18 cellular contexts compared by ENCODE assay signal in the genomic region with DNA sequence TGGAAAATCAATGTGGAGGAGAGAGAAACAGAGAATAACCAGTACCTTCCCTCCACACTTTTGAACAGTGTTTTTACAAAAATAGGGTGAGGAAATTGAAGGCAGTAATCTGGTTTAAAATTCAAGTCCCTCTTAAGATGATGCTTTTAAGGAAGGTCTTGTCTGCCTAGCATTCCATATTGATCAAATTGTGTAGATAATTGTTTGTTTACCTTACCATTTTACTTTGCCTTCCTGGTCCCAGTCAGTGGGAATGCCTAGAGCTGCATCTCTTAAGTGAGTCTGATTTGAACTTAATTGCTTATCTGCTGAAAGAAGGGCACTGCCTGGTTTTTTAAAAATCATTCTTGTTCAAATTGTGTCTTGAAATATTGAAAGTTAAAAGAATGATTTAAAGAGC. TPM values are rescaled to one million over a fixed set of nuclear protein-coding genes. Genes with fewer than 3 reads are reported as not detected.
DNase-seq lines count a peak whose midpoint lies in the region; ATAC-seq, FAIRE-seq and TF ChIP-seq lines count a peak whose summit lies in the region.
"Had no signal": no experiment of that assay in that cellular context is flagged by ENCODE, and none has a peak within 500 bp of the region (broad histone marks: within the 10 kb centered on the region; RNA-seq: fewer than 3 reads in every experiment).

No MANE protein-coding gene starts in this region.

- peaks cover 13% of the 10 kb centered on the region for H3K4me1 Mint-ChIP-seq in astrocyte (ENCODE audit: low read depth, unreplicated experiment)

- H3K4me1 ChIP-seq in A549 (0 out of 3 replicates have a peak, but pooled peaks cover 7% of the 10 kb centered on the region), astrocyte (ENCODE audit: insufficient read depth, low read length) (peaks cover 12% of the 10 kb centered on the region), smooth muscle cell (ENCODE audit: low read depth) (no peaks in the 10 kb centered on the region)

- no peaks in the 10 kb centered on the region for H3F3A ChIP-seq in smooth muscle cell (ENCODE audit: low read depth)

- H3K4me3 ChIP-seq in A549 (no peak overlapping the region), astrocyte (ENCODE audit: insufficient read depth, low read depth, low read length) (no peak overlapping the region), smooth muscle cell (no peak overlapping the region)
- H3K4me3 ChIP-seq: GM23338 had no signal

- H3K9ac ChIP-seq in astrocyte (ENCODE audit: low read length) (no peak overlapping the region), smooth muscle cell (ENCODE audit: low read depth) (no peak overlapping the region)

- H3K4me2 ChIP-seq in A549 (no peak overlapping the region), astrocyte (ENCODE audit: low read length) (no peak overlapping the region), smooth muscle cell (peak overlapping the region; percentile 12)
- H3K4me2 ChIP-seq: GM23338 had no signal

- H3K36me3 ChIP-seq in astrocyte (ENCODE audit: insufficient read depth, low read length), result no peaks in the 10 kb centered on the region
- H3K36me3 ChIP-seq in smooth muscle cell (ENCODE audit: low read depth), result no peaks in the 10 kb centered on the region

- no peak overlapping the region for H3K27ac Mint-ChIP-seq in astrocyte (ENCODE audit: unreplicated experiment)
- H3K27ac Mint-ChIP-seq: CD4-positive, alpha-beta T cell; GM23338 had no signal

- no peak for TF ChIP-seq EP300 in A549 (IDR thresholded peaks at IDR 0.05)

- TF ChIP-seq POLR2A in A549 (IDR thresholded peaks at IDR 0.05; ENCODE audit: low read length) (no peak), GM12891 (IDR thresholded peaks at IDR 0.05; ENCODE audit: low read depth, low read length) (no peak)

- FAIRE-seq in A549 (lab: Jason Lieb, UNC) (peak; percentile 43), astrocyte (lab: Jason Lieb, UNC) (peak; percentile 60), GM12891 (lab: Jason Lieb, UNC) (no peak)
- FAIRE-seq: A204.1, D721Med, G401.6, GM12892, GM18507, H54 had no signal

- peaks cover 3% of the 10 kb centered on the region for H3K27me3 Mint-ChIP-seq in astrocyte (ENCODE audit: low read depth, unreplicated experiment)

- no peak for ATAC-seq in A549
- ATAC-seq: GM23338 had no signal

- CTCF ChIA-PET in A549 (lab: Yijun Ruan, JAX), result no interaction called here

- H2AFZ ChIP-seq in astrocyte (ENCODE audit: low read depth, low read length) (no peak overlapping the region), smooth muscle cell (ENCODE audit: low read depth) (no peak overlapping the region)
- H2AFZ ChIP-seq: GM23338 had no signal

- TF ChIP-seq CTCF in A549 (IDR thresholded peaks at IDR 0.05) (no peak), astrocyte (IDR thresholded peaks at IDR 0.05; ENCODE audit: insufficient read depth, low read depth, low read length) (no peak), smooth muscle cell (IDR thresholded peaks at IDR 0.05; ENCODE audit: borderline replicate concordance, insufficient read depth, poor library complexity, severe bottlenecking) (no peak)

- H3K27me3 ChIP-seq in astrocyte (ENCODE audit: insufficient read depth, low read length), result no peaks in the 10 kb centered on the region
- no peaks in the 10 kb centered on the region for H3K27me3 ChIP-seq in smooth muscle cell (ENCODE audit: low read depth)

- TF ChIP-seq RAD21 in A549 (conservative IDR thresholded peaks at IDR 0.05 in 1 of 2, IDR thresholded peaks at IDR 0.05 in 1 of 2), result no peak

- H3K9me3 ChIP-seq in A549 (no peaks in the 10 kb centered on the region), astrocyte (ENCODE audit: insufficient read depth, low read depth, low read length) (no peaks in the 10 kb centered on the region), smooth muscle cell (replicated peaks; ENCODE audit: low read depth) (no peaks in the 10 kb centered on the region)
- H3K9me3 ChIP-seq: Caco-2 had no signal

- H3K36me3 Mint-ChIP-seq in astrocyte (ENCODE audit: low read depth, unreplicated experiment), result no peaks in the 10 kb centered on the region

- H4K20me1 ChIP-seq in astrocyte (ENCODE audit: insufficient read depth, low read length), result no peaks in the 10 kb centered on the region
- no peaks in the 10 kb centered on the region for H4K20me1 ChIP-seq in smooth muscle cell (ENCODE audit: low read depth)

- no peak overlapping the region for H3K27ac ChIP-seq in A549
- H3K27ac ChIP-seq in astrocyte (ENCODE audit: low read depth, low read length), result no peak overlapping the region
- peak overlapping the region; percentile 15 for H3K27ac ChIP-seq in smooth muscle cell (ENCODE audit: low read depth)
- H3K27ac ChIP-seq: C4-2B had no signal

- DNase-seq in A549 (ENCODE audit: low read depth in 1 of 2, low spot score in 1 of 2), result no peak
- DNase-seq in SK-N-DZ (ENCODE audit: low spot score), result peak; percentile 95
- DNase-seq in astrocyte (ENCODE audit: low read depth), result no peak
- DNase-seq in smooth muscle cell (lab: John Stamatoyannopoulos, UW; ENCODE audit: unreplicated experiment), result no peak
- no peak for DNase-seq in GM12891 (ENCODE audit: insufficient read length, low spot score)
- no peak for DNase-seq in GM19240 (ENCODE audit: insufficient read length, low spot score)
- DNase-seq: AML-193; Caco-2; CD4-positive, alpha-beta T cell; HCEC 1CT had no signal

- H3K79me2 ChIP-seq in astrocyte (ENCODE audit: insufficient read depth, low read length), result no peaks in the 10 kb centered on the region
- H3K79me2 ChIP-seq in smooth muscle cell (ENCODE audit: low read depth), result no peaks in the 10 kb centered on the region

- POLR2A ChIA-PET in A549 (lab: Yijun Ruan, JAX), result no interaction called here

- H3K4me3 Mint-ChIP-seq in astrocyte (ENCODE audit: unreplicated experiment), result no peak overlapping the region
- H3K4me3 Mint-ChIP-seq: CD4-positive, alpha-beta T cell; GM23338 had no signal

- no peaks in the 10 kb centered on the region for H3K9me3 Mint-ChIP-seq in astrocyte (ENCODE audit: unreplicated experiment)
- H3K9me3 Mint-ChIP-seq: CD4-positive, alpha-beta T cell; GM23338 had no signal

TF ChIP-seq in A549, 52 proteins besides CTCF, POLR2A, EP300 and RAD21:
- TF ChIP-seq FOSL2 (IDR thresholded peaks at IDR 0.05), result no peak
- no peak for TF ChIP-seq FOSL2 (CRISPR knock-in tag; IDR thresholded peaks at IDR 0.05)
- no peak for TF ChIP-seq ZC3H11A (IDR thresholded peaks at IDR 0.05)

TF ChIP-seq in GM12891, 5 proteins besides CTCF, POLR2A, EP300 and RAD21:
- TF ChIP-seq SPI1 (IDR thresholded peaks at IDR 0.05; ENCODE audit: low read depth, low read length) (no peak), PAX5 (IDR thresholded peaks at IDR 0.05; ENCODE audit: insufficient read depth, low read length, severe bottlenecking) (no peak), POU2F2 (IDR thresholded peaks at IDR 0.05; ENCODE audit: low read depth, low read length) (no peak), TAF1 (IDR thresholded peaks at IDR 0.05; ENCODE audit: low read depth, low read length) (no peak), POLR2AphosphoS5 (IDR thresholded peaks at IDR 0.05; ENCODE audit: low read depth, low read length) (no peak)

RNA-seq across cellular contexts. Expression of a gene that starts 14.4 kb away (rescaled TPM):
- polyA plus RNA-seq in A549 (2011; rRNA removed) (5.6 and 6.4 TPM in 2 replicates), A549 (2017; fragmentation: RNase III; extraction: RNeasy Plus Mini Kit Qiagen cat#74134 plus additional on column Dnase treatment) (0.34 to 0.44 TPM (median 0.35 TPM) in 3 replicates), smooth muscle cell (1.6 and 2.9 TPM in 2 replicates)
- 0.47 and 0.58 TPM in 2 replicates for polyA plus RNA-seq in A549 (2012; cell fraction: cytosol; rRNA removed)
- polyA plus RNA-seq in A549 (2012; cell fraction: nucleus; rRNA removed), result 0.34 and 0.64 TPM in 2 replicates
- 2.9 and 5.7 TPM in 2 replicates for polyA minus RNA-seq in A549 (2011; rRNA and poly(A)+ RNA removed)
- polyA plus RNA-seq in SK-N-DZ (2014; cell fraction: cytosol; rRNA removed), result 297 and 304 TPM in 2 replicates
- 111 and 142 TPM in 2 replicates for polyA plus RNA-seq in SK-N-DZ (2014; cell fraction: nucleus; rRNA removed)
- total RNA-seq in astrocyte (1.8 and 2.5 TPM in 2 replicates), smooth muscle cell (1.2 and 2.0 TPM in 2 replicates)
- not detected for polyA plus RNA-seq in GM12891 (2012; ENCODE audit: low read depth, missing spikeins)
- total RNA-seq: CD4-positive, alpha-beta T cell had no signal
